Comparison of ENCODE assay signal across 1 cellular context in the genomic region with DNA sequence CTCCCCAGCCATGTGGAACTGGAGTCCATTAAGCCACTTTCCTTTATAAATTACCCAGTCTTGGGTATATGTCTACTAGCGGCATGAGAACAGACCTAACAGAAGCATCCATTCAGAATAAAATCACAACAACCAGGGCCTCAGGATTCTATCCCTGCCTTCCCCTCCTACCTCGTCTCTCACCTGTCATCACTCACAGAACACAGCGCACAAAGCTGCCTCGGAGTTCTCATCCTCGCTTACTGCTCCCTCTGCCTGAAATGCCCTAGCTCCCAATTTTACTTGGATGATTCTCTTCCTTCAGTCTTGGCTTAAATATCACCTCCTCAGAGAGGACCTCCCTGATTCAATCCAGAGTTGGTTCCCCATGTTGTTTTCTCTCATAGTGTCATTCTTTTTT.
TF ChIP-seq lines count a peak whose summit lies in the region.

No MANE protein-coding gene starts in this region.

TF ChIP-seq in HEK293T, 16 proteins besides CTCF, POLR2A, EP300 and RAD21:
- TF ChIP-seq TARDBP (IDR thresholded peaks at IDR 0.05), result no peak
- TF ChIP-seq FOXA1 (IDR thresholded peaks at IDR 0.05), result no peak
- no peak for TF ChIP-seq CTBP1 (IDR thresholded peaks at IDR 0.05; ENCODE audit: borderline replicate concordance)
- no peak for TF ChIP-seq ARNT (IDR thresholded peaks at IDR 0.05)
- TF ChIP-seq, protein P1, sequence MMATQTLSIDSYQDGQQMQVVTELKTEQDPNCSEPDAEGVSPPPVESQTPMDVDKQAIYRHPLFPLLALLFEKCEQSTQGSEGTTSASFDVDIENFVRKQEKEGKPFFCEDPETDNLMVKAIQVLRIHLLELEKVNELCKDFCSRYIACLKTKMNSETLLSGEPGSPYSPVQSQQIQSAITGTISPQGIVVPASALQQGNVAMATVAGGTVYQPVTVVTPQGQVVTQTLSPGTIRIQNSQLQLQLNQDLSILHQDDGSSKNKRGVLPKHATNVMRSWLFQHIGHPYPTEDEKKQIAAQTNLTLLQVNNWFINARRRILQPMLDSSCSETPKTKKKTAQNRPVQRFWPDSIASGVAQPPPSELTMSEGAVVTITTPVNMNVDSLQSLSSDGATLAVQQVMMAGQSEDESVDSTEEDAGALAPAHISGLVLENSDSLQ (IDR thresholded peaks at IDR 0.05), result no peak
- no peak for TF ChIP-seq SP1 (IDR thresholded peaks at IDR 0.05)
- no peak for TF ChIP-seq HDGF (IDR thresholded peaks at IDR 0.05; ENCODE audit: borderline replicate concordance)
- no peak for TF ChIP-seq FOXM1 (IDR thresholded peaks at IDR 0.05; ENCODE audit: borderline replicate concordance)
- TF ChIP-seq NFRKB (IDR thresholded peaks at IDR 0.05), result no peak
- TF ChIP-seq BHLHE40 (IDR thresholded peaks at IDR 0.05; ENCODE audit: borderline replicate concordance), result no peak
- TF ChIP-seq ZNF384 (IDR thresholded peaks at IDR 0.05), result no peak
- no peak for TF ChIP-seq FOXK2 (IDR thresholded peaks at IDR 0.05)
TF ChIP-seq in HEK293T: peak in this region for 0.
